In genomic region chr20:20192366-20192765, GRCh38 we compare ENCODE assay signal across 24 cellular contexts.
"Had no signal": no experiment of that assay in that cellular context is flagged by ENCODE, and none has a peak within 500 bp of the region (broad histone marks: within the 10 kb centered on the region; RNA-seq: fewer than 3 reads in every experiment).

No MANE protein-coding gene starts in this region.

- FAIRE-seq: bronchial epithelial cell, kidney had no signal

- H3K9me3 Mint-ChIP-seq: activated B cell treated with CpG ODN at 0.5 μM for 24 hours; activated T-cell treated with anti-CD3 and anti-CD28 coated beads, Interleukin-2, amount 50 U/mL, for 72 hours; central memory CD8-positive, alpha-beta T cell; dendritic cell treated with granulocyte-macrophage colony-stimulating factor and Interleukin-4, amounts not matched to agents 40 ng/mL and 50 ng/mL, for 4 days; endodermal cell had no signal

- H3K36me3 Mint-ChIP-seq: activated CD8-positive, alpha-beta memory T cell treated with anti-CD3 and anti-CD28 coated beads, Interleukin-2, amount 10 ng/mL, durations not matched to agents 7 days and 5 days; activated naive CD8-positive, alpha-beta T cell; naive thymus-derived CD4-positive, alpha-beta T cell had no signal

- ATAC-seq: activated CD8-positive, alpha-beta memory T cell treated with anti-CD3 and anti-CD28 coated beads, Interleukin-2, amount 10 ng/mL, durations not matched to agents 7 days and 5 days; activated CD8-positive, alpha-beta T cell treated with anti-CD3 and anti-CD28 coated beads, Interleukin-2, amount 10 ng/mL, durations not matched to agents 7 days and 5 days; activated T-cell treated with anti-CD3 and anti-CD28 coated beads, Interleukin-2, amount 50 U/mL, for 72 hours; left colon; naive thymus-derived CD4-positive, alpha-beta T cell; right lobe of liver had no signal

- H3K4me1 Mint-ChIP-seq: activated B cell treated with CpG ODN at 0.5 μM for 24 hours; activated CD8-positive, alpha-beta memory T cell treated with anti-CD3 and anti-CD28 coated beads, Interleukin-2, amount 10 ng/mL, durations not matched to agents 7 days and 5 days; central memory CD8-positive, alpha-beta T cell had no signal

- H3K4me3 Mint-ChIP-seq: activated B cell treated with CpG ODN at 0.5 μM for 24 hours; activated CD8-positive, alpha-beta memory T cell treated with anti-CD3 and anti-CD28 coated beads, Interleukin-2, amount 10 ng/mL, durations not matched to agents 7 days and 5 days; activated CD8-positive, alpha-beta T cell treated with anti-CD3 and anti-CD28 coated beads, Interleukin-2, amount 10 ng/mL, durations not matched to agents 7 days and 5 days; activated naive CD8-positive, alpha-beta T cell; activated T-cell treated with anti-CD3 and anti-CD28 coated beads, Interleukin-2, amount 50 U/mL, for 72 hours; central memory CD8-positive, alpha-beta T cell; dendritic cell treated with granulocyte-macrophage colony-stimulating factor and Interleukin-4, amounts not matched to agents 40 ng/mL and 50 ng/mL, for 4 days; endodermal cell; naive thymus-derived CD4-positive, alpha-beta T cell had no signal

- DNase-seq: activated B cell treated with CpG ODN at 0.5 μM for 24 hours; activated CD8-positive, alpha-beta memory T cell treated with anti-CD3 and anti-CD28 coated beads, Interleukin-2, amount 10 ng/mL, durations not matched to agents 7 days and 5 days; activated CD8-positive, alpha-beta T cell treated with anti-CD3 and anti-CD28 coated beads, Interleukin-2, amount 10 ng/mL, durations not matched to agents 7 days and 5 days; activated effector memory CD4-positive, alpha-beta T cell treated with Interleukin-2 at 50 U/mL for 16 hours; activated naive CD4-positive, alpha-beta T cell treated with Interleukin-2 at 50 U/mL for 16 hours; activated T-cell treated with anti-CD3 and anti-CD28 coated beads for 4 hours; activated T-cell treated with anti-CD3 and anti-CD28 coated beads, Interleukin-2, amount 50 U/mL, for 72 hours; anterior cingulate cortex; endodermal cell; foreskin fibroblast; hippocampal formation; kidney; left colon; midbrain; naive thymus-derived CD4-positive, alpha-beta T cell; ovary; right lobe of liver; stimulated activated CD4-positive, alpha-beta T cell treated with anti-CD3 and anti-CD28 coated beads, Interleukin-2, amount 100 ng/mL, for 48 hours; stimulated activated naive CD4-positive, alpha-beta T cell treated with Interleukin-2 at 50 U/mL for 16 hours had no signal

- H3K27ac Mint-ChIP-seq: activated B cell treated with CpG ODN at 0.5 μM for 24 hours; activated CD8-positive, alpha-beta memory T cell treated with anti-CD3 and anti-CD28 coated beads, Interleukin-2, amount 10 ng/mL, durations not matched to agents 7 days and 5 days; activated CD8-positive, alpha-beta T cell treated with anti-CD3 and anti-CD28 coated beads, Interleukin-2, amount 10 ng/mL, durations not matched to agents 7 days and 5 days; activated naive CD8-positive, alpha-beta T cell; activated T-cell treated with anti-CD3 and anti-CD28 coated beads, Interleukin-2, amount 50 U/mL, for 72 hours; dendritic cell treated with granulocyte-macrophage colony-stimulating factor and Interleukin-4, amounts not matched to agents 40 ng/mL and 50 ng/mL, for 4 days; endodermal cell; naive thymus-derived CD4-positive, alpha-beta T cell; progenitor cell of endocrine pancreas had no signal
